Comparison of ENCODE assay signal across 8 cellular contexts in the genomic region with DNA sequence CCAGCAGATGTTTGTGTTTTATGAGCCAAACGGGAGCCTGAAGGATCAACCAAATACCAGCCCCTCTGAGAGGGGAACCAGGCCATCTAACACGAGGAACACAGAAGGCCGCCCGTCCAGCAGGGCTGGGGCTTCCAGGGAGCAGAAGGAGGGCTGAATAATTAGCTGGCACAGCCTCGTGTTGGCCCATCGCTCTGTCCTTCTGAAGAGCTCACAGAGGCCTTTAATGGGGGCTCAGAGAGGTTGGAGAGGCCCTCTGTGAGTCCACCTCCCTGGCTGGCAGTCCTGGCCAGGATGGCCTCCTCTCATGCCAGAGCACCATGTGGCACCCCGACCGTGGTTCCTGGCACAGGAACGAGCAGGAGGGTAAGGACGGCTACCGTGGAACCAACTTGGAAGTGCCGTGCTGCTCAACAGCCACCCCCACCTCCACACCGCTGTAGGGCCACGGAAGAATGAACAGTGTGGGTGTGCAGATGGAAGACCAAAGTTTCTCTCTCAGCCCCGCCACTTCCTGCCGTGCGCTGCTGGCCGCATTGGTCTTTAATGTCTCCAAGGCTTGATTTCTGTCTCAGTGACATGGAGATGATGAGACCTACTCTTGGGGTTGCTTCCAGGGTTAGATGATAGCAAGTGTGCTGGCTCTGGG.
DNase-seq lines count a peak whose midpoint lies in the region; ATAC-seq, FAIRE-seq and TF ChIP-seq lines count a peak whose summit lies in the region.

No MANE protein-coding gene starts in this region.

- H3K36me3 Mint-ChIP-seq in activated T-helper 17 cell treated with anti-CD3 and anti-CD28 coated beads, Interleukin-2, amount 50 U/mL, for 72 hours (ENCODE audit: low read depth) = no peaks in the 10 kb centered on the region
- H3K36me3 Mint-ChIP-seq in WTC11 = no peaks in the 10 kb centered on the region

- FAIRE-seq in D721Med (lab: Jason Lieb, UNC) = no peak

- H3K9ac ChIP-seq in BLaER1 = no peak overlapping the region

- no peaks in the 10 kb centered on the region for H3K9me3 ChIP-seq in BLaER1

- H3K4me2 ChIP-seq in BLaER1 = peak overlapping the region; percentile 63

- no peaks in the 10 kb centered on the region for H3K27me3 ChIP-seq in BLaER1

- H3K4me3 ChIP-seq in BLaER1 = no peak overlapping the region

- H3K4me3 Mint-ChIP-seq in activated T-helper 17 cell treated with anti-CD3 and anti-CD28 coated beads, Interleukin-2, amount 50 U/mL, for 72 hours = no peak overlapping the region
- H3K4me3 Mint-ChIP-seq in WTC11 = no peak overlapping the region

- no peaks in the 10 kb centered on the region for H3K9me3 Mint-ChIP-seq in activated T-helper 17 cell treated with anti-CD3 and anti-CD28 coated beads, Interleukin-2, amount 50 U/mL, for 72 hours
- H3K9me3 Mint-ChIP-seq in WTC11 = no peaks in the 10 kb centered on the region

- H3K27ac ChIP-seq in BLaER1 = peak overlapping the region; percentile 24; the same call in 1 of the 2 replicates

- ATAC-seq in HG03060 (IDR thresholded peaks at IDR 0.05; ENCODE audit: low read depth, unreplicated experiment) (peak; percentile 51), GM19324 (IDR thresholded peaks at IDR 0.05; ENCODE audit: low FRiP score, unreplicated experiment) (no peak), WTC11 (no peak)
- ATAC-seq in activated T-helper 17 cell treated with anti-CD3 and anti-CD28 coated beads, Interleukin-2, amount 50 U/mL, for 72 hours (replicated peaks) = peak; percentile 94

- H3K4me1 Mint-ChIP-seq in activated T-helper 17 cell treated with anti-CD3 and anti-CD28 coated beads, Interleukin-2, amount 50 U/mL, for 72 hours = peaks cover 16% of the 10 kb centered on the region
- H3K4me1 Mint-ChIP-seq in WTC11 = peaks cover 47% of the 10 kb centered on the region

- H3K36me3 ChIP-seq in BLaER1 = no peaks in the 10 kb centered on the region

- DNase-seq in GM19238 (ENCODE audit: insufficient read length, low spot score) (peak; percentile 68), NCI-H2227 treated with DMSO at 0.1 percent for 48 hours (lab: John Stamatoyannopoulos, UW) (no peak), D721Med (ENCODE audit: insufficient read length, low spot score) (no peak), WTC11 (ENCODE audit: low spot score) (no peak)

- H3K27me3 Mint-ChIP-seq in activated T-helper 17 cell treated with anti-CD3 and anti-CD28 coated beads, Interleukin-2, amount 50 U/mL, for 72 hours = no peaks in the 10 kb centered on the region
- no peaks in the 10 kb centered on the region; the same call in 1 of the 2 replicates for H3K27me3 Mint-ChIP-seq in WTC11 (ENCODE audit: low read depth)

- CTCF ChIA-PET in WTC11 (lab: Charles Lee) = no interaction called here

- TF ChIP-seq CTCF in D721Med (IDR thresholded peaks at IDR 0.05; ENCODE audit: insufficient read depth, missing control alignments) = no peak
- no peak for TF ChIP-seq CTCF in WTC11 (IDR thresholded peaks at IDR 0.05)

- no peak overlapping the region for H3K27ac Mint-ChIP-seq in activated T-helper 17 cell treated with anti-CD3 and anti-CD28 coated beads, Interleukin-2, amount 50 U/mL, for 72 hours
- no peak overlapping the region for H3K27ac Mint-ChIP-seq in WTC11

- no peaks in the 10 kb centered on the region for H4K20me1 ChIP-seq in BLaER1

- H3K4me1 ChIP-seq in BLaER1 = peaks cover 29% of the 10 kb centered on the region

- POLR2A ChIA-PET in WTC11 (lab: Charles Lee) = interaction anchor here (0.5 kb wide), 1 partner anchor 475 kb away, joined by 5 read pairs; no protein-coding TSS in a partner anchor

TF ChIP-seq in WTC11, 78 proteins besides CTCF, POLR2A, EP300 and RAD21 (continues in another document):
- TF ChIP-seq TEAD1 (CRISPR knock-in tag; IDR thresholded peaks at IDR 0.05) (no peak), NFATC4 (CRISPR knock-in tag; IDR thresholded peaks at IDR 0.05) (no peak), SMAD4 (CRISPR knock-in tag; IDR thresholded peaks at IDR 0.05) (no peak), ZNF263 (CRISPR knock-in tag; IDR thresholded peaks at IDR 0.05; ENCODE audit: low read depth) (no peak), ZNF416 (CRISPR knock-in tag; IDR thresholded peaks at IDR 0.05) (no peak), TCF7 (CRISPR knock-in tag; IDR thresholded peaks at IDR 0.05; ENCODE audit: low read depth) (no peak), FOXJ3 (CRISPR knock-in tag; IDR thresholded peaks at IDR 0.05; ENCODE audit: borderline replicate concordance) (no peak)
- TF ChIP-seq, protein P1, sequence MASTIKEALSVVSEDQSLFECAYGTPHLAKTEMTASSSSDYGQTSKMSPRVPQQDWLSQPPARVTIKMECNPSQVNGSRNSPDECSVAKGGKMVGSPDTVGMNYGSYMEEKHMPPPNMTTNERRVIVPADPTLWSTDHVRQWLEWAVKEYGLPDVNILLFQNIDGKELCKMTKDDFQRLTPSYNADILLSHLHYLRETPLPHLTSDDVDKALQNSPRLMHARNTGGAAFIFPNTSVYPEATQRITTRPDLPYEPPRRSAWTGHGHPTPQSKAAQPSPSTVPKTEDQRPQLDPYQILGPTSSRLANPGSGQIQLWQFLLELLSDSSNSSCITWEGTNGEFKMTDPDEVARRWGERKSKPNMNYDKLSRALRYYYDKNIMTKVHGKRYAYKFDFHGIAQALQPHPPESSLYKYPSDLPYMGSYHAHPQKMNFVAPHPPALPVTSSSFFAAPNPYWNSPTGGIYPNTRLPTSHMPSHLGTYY (CRISPR knock-in tag; IDR thresholded peaks at IDR 0.05) = no peak
- TF ChIP-seq, protein P2, sequence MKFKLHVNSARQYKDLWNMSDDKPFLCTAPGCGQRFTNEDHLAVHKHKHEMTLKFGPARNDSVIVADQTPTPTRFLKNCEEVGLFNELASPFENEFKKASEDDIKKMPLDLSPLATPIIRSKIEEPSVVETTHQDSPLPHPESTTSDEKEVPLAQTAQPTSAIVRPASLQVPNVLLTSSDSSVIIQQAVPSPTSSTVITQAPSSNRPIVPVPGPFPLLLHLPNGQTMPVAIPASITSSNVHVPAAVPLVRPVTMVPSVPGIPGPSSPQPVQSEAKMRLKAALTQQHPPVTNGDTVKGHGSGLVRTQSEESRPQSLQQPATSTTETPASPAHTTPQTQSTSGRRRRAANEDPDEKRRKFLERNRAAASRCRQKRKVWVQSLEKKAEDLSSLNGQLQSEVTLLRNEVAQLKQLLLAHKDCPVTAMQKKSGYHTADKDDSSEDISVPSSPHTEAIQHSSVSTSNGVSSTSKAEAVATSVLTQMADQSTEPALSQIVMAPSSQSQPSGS (CRISPR knock-in tag; IDR thresholded peaks at IDR 0.05; ENCODE audit: borderline replicate concordance, low read depth) = no peak
- TF ChIP-seq, protein P3, sequence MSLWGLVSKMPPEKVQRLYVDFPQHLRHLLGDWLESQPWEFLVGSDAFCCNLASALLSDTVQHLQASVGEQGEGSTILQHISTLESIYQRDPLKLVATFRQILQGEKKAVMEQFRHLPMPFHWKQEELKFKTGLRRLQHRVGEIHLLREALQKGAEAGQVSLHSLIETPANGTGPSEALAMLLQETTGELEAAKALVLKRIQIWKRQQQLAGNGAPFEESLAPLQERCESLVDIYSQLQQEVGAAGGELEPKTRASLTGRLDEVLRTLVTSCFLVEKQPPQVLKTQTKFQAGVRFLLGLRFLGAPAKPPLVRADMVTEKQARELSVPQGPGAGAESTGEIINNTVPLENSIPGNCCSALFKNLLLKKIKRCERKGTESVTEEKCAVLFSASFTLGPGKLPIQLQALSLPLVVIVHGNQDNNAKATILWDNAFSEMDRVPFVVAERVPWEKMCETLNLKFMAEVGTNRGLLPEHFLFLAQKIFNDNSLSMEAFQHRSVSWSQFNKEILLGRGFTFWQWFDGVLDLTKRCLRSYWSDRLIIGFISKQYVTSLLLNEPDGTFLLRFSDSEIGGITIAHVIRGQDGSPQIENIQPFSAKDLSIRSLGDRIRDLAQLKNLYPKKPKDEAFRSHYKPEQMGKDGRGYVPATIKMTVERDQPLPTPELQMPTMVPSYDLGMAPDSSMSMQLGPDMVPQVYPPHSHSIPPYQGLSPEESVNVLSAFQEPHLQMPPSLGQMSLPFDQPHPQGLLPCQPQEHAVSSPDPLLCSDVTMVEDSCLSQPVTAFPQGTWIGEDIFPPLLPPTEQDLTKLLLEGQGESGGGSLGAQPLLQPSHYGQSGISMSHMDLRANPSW (CRISPR knock-in tag; conservative IDR thresholded peaks at IDR 0.05; ENCODE audit: low read depth) = no peak
- TF ChIP-seq, protein P4, sequence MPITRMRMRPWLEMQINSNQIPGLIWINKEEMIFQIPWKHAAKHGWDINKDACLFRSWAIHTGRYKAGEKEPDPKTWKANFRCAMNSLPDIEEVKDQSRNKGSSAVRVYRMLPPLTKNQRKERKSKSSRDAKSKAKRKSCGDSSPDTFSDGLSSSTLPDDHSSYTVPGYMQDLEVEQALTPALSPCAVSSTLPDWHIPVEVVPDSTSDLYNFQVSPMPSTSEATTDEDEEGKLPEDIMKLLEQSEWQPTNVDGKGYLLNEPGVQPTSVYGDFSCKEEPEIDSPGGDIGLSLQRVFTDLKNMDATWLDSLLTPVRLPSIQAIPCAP (CRISPR knock-in tag; IDR thresholded peaks at IDR 0.05) = no peak
- TF ChIP-seq, protein P5, sequence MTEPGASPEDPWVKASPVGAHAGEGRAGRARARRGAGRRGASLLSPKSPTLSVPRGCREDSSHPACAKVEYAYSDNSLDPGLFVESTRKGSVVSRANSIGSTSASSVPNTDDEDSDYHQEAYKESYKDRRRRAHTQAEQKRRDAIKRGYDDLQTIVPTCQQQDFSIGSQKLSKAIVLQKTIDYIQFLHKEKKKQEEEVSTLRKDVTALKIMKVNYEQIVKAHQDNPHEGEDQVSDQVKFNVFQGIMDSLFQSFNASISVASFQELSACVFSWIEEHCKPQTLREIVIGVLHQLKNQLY (CRISPR knock-in tag; IDR thresholded peaks at IDR 0.05) = no peak
- TF ChIP-seq, protein P6, sequence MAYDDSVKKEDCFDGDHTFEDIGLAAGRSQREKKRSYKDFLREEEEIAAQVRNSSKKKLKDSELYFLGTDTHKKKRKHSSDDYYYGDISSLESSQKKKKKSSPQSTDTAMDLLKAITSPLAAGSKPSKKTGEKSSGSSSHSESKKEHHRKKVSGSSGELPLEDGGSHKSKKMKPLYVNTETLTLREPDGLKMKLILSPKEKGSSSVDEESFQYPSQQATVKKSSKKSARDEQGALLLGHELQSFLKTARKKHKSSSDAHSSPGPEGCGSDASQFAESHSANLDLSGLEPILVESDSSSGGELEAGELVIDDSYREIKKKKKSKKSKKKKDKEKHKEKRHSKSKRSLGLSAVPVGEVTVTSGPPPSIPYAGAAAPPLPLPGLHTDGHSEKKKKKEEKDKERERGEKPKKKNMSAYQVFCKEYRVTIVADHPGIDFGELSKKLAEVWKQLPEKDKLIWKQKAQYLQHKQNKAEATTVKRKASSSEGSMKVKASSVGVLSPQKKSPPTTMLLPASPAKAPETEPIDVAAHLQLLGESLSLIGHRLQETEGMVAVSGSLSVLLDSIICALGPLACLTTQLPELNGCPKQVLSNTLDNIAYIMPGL (CRISPR knock-in tag; IDR thresholded peaks at IDR 0.05) = no peak

Comparison
In these comparisons a context has a peak if more than half of its experiments do, and no peak if none do; other contexts are left out.
1. ATAC-seq: peak in HG03060 (single experiment) and activated T-helper 17 cell treated with anti-CD3 and anti-CD28 coated beads, Interleukin-2, amount 50 U/mL, for 72 hours (single experiment); none in GM19324 (single experiment) and WTC11 (single experiment).